In the genomic region with DNA sequence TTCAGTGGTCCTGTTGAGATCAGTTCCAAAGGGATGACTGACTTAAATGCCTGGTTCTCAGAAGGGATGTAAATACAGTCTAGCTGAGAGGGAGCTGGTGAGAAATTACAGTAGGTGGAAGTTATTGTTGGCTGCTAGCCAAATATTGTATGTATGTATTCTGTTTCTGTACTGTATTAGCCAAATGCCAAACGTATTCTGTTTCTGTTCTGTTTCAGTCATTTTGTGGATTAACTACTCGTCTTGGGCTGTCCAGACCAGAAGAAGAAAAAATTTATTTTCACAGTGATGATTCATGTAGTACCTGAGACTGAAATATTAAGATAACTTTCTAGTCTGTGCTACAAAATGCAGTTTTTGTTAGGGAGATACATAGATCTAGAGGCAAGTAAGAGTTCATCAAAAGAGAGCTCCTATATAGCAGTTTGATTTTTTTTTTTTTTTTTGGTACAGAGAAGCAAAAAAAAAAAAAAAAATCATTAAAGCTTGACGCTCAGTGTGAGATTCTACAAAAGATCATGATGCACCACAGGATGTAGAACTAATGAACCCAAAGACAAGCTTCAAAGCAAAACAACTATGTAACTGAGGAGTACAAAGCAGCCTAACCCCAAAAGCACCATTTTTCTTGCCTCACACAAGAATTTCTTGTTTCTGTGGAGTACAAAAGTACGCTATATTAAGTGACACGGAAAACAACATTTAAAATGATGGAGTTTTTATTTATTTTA, we compare ENCODE assay signal across 8 cellular contexts. TPM values are rescaled to one million over a fixed set of nuclear protein-coding genes. Genes with fewer than 3 reads are reported as not detected.
DNase-seq lines count a peak whose midpoint lies in the region; ATAC-seq and TF ChIP-seq lines count a peak whose summit lies in the region.

No MANE protein-coding gene starts in this region.

- intact Hi-C loops in upper lobe of right lung (cut with DNase I), result no loop called here

- peak; percentile 70 for DNase-seq in GM12865 (ENCODE audit: low read depth)
- DNase-seq in astrocyte of the spinal cord (ENCODE audit: low read depth, low spot score), result peak; percentile 10
- no peak for DNase-seq in upper lobe of right lung
- DNase-seq in midbrain (lab: John Stamatoyannopoulos, UW), result no peak
- no peak for DNase-seq in stimulated activated CD4-positive, alpha-beta T cell treated with anti-CD3 and anti-CD28 coated beads, Interleukin-4, amount 100 ng/mL, for 24 hours
- DNase-seq in DMS53 treated with DMSO at 0.1 percent for 48 hours (lab: John Stamatoyannopoulos, UW; ENCODE audit: unreplicated experiment), result no peak

- peak; percentile 54 for ATAC-seq in GM19452 (IDR thresholded peaks at IDR 0.05; ENCODE audit: unreplicated experiment)
- peak; percentile 42 for ATAC-seq in HG03196 (IDR thresholded peaks at IDR 0.05; ENCODE audit: unreplicated experiment)
- no peak for ATAC-seq in upper lobe of right lung

- H3K27me3 ChIP-seq in upper lobe of right lung, result no peaks in the 10 kb centered on the region

- TF ChIP-seq CTCF in GM12865 (IDR thresholded peaks at IDR 0.05; ENCODE audit: insufficient read depth, low read depth, low read length, missing control alignments) (no peak), astrocyte of the spinal cord (IDR thresholded peaks at IDR 0.05; ENCODE audit: low read depth, low read length) (no peak), upper lobe of right lung (IDR thresholded peaks at IDR 0.05) (no peak)

- H3K4me1 ChIP-seq in upper lobe of right lung, result peaks cover 3% of the 10 kb centered on the region

- no peaks in the 10 kb centered on the region for H3K36me3 ChIP-seq in upper lobe of right lung

- H3K27ac ChIP-seq in upper lobe of right lung, result no peak overlapping the region

- no peaks in the 10 kb centered on the region for H3K9me3 ChIP-seq in upper lobe of right lung

- no peak overlapping the region for H3K4me3 ChIP-seq in GM12865 (ENCODE audit: low read depth, low read length)
- H3K4me3 ChIP-seq in astrocyte of the spinal cord (ENCODE audit: low read depth, low read length), result no peak overlapping the region
- no peak overlapping the region for H3K4me3 ChIP-seq in upper lobe of right lung

- in situ Hi-C loops in astrocyte of the spinal cord (cut with HindIII; ENCODE audit: low sequenced_read_pairs), result no loop called here

RNA-seq across cellular contexts. Expression of a gene that starts 54.8 kb away (rescaled TPM):
- total RNA-seq in upper lobe of right lung, result 15.2 TPM

Comparison
In these comparisons a context has a peak if more than half of its experiments do, and no peak if none do; other contexts are left out.
1. DNase-seq: peak in GM12865 (single experiment) and astrocyte of the spinal cord (single experiment); none in upper lobe of right lung (single experiment), midbrain (single experiment), stimulated activated CD4-positive, alpha-beta T cell treated with anti-CD3 and anti-CD28 coated beads, Interleukin-4, amount 100 ng/mL, for 24 hours (single experiment) and DMS53 treated with DMSO at 0.1 percent for 48 hours (single experiment).